Comparison of ENCODE assay signal across 14 cellular contexts in the genomic region with DNA sequence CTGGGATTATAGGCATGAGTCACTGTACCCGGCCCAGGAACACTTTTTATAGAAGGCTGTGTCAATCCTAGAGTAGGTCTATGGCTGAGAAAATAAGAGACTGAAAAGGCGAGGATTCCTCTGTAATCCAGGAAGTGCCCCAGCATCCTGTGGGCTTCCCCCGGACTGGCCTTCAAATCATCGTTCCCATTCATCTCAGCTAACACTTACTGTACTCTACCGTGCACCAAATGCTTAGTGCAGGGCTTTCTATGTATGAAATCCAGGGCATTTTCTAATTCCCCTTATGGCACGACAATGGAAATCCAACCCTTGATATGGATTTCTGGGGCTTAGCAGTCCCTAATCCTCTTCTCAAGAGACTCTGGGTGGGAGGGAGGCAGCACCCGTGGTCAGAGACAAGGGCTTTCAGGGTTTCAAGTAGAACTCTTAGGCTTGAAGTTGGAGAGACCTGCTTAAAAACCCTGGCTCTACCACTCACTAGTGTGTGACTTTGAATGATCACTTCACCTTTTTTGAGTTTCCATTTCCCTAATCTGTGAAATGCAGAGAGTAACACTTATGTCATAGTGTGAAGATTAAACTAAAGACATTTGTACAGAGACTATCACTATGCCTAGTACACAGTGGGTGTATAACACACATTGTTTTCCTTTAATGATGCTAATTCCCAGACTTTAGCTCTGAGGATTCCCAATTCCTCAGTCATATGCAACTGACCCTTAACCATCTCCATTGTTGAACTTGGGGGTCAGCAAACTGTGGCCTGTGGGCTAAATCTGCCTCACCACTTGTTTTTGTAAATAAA. TPM values are rescaled to one million over a fixed set of nuclear protein-coding genes. Genes with fewer than 3 reads are reported as not detected.
DNase-seq lines count a peak whose midpoint lies in the region; ATAC-seq, FAIRE-seq and TF ChIP-seq lines count a peak whose summit lies in the region.
"Had no signal": no experiment of that assay in that cellular context is flagged by ENCODE, and none has a peak within 500 bp of the region (broad histone marks: within the 10 kb centered on the region; RNA-seq: fewer than 3 reads in every experiment).

No MANE protein-coding gene starts in this region.

- no peak overlapping the region for H3K27ac ChIP-seq in endothelial cell of umbilical vein (ENCODE audit: insufficient read depth, low read depth, low read length)
- H3K27ac ChIP-seq: Peyer's patch had no signal

- H3K9me1 ChIP-seq in endothelial cell of umbilical vein (replicated peaks; ENCODE audit: control insufficient read depth, extremely low read depth, insufficient read depth, low read length): no peaks in the 10 kb centered on the region

- no peaks in the 10 kb centered on the region for H3K79me2 ChIP-seq in endothelial cell of umbilical vein (ENCODE audit: control insufficient read depth, insufficient read depth, low read length)

- in situ Hi-C loops in G401 (cut with HindIII; ENCODE audit: low sequenced_read_pairs): no loop called here

- no peak overlapping the region for H3K4me3 ChIP-seq in endothelial cell of umbilical vein (replicated peaks in 1 of 3; ENCODE audit: insufficient read depth in 1 of 3, low read depth in 1 of 3, low read length in 3 of 3)
- H3K4me3 ChIP-seq: HAP-1, Peyer's patch had no signal

- TF ChIP-seq CTCF in endothelial cell of umbilical vein (IDR thresholded peaks at IDR 0.05; ENCODE audit: extremely low read depth in 1 of 2, insufficient read depth in 1 of 2, low read depth in 1 of 2, low read length in 2 of 2): no peak

- FAIRE-seq in GM19239 (lab: Jason Lieb, UNC): peak; percentile 83
- peak; percentile 93 for FAIRE-seq in endothelial cell of umbilical vein (lab: Jason Lieb, UNC)

- no peak overlapping the region for H3K4me2 ChIP-seq in endothelial cell of umbilical vein (ENCODE audit: insufficient read depth, low read length)

- no TSS peak for BruUV-seq in endothelial cell of umbilical vein (replicated peaks; lab: Mats Ljungman, UMichigan)

- dilution Hi-C loops in endothelial cell of umbilical vein (cut with MboI; ENCODE audit: extremely low pct_ligation_motif_present, low sequenced_read_pairs): no loop called here

- no peak for ATAC-seq in left cardiac atrium

- H3K27me3 ChIP-seq in endothelial cell of umbilical vein (ENCODE audit: control insufficient read depth in 2 of 2, insufficient read depth in 2 of 2, low read length in 2 of 2): no peaks in the 10 kb centered on the region
- H3K27me3 ChIP-seq: BE2C, Peyer's patch had no signal

- CTCF ChIA-PET in endothelial cell of umbilical vein (lab: Charles Lee): interaction anchor here (1.0 kb wide), 1 partner anchor 8 kb away, joined by 5 read pairs; no protein-coding TSS in a partner anchor

- no peaks in the 10 kb centered on the region for H4K20me1 ChIP-seq in endothelial cell of umbilical vein (replicated peaks; ENCODE audit: control insufficient read depth, extremely low read depth, insufficient read depth, low read length)

- peaks cover 6% of the 10 kb centered on the region for H3K4me1 ChIP-seq in endothelial cell of umbilical vein (ENCODE audit: control insufficient read depth, extremely low read depth, insufficient read depth, low read length)
- H3K4me1 ChIP-seq: BE2C, Peyer's patch had no signal

- peaks cover 0 to 5% of the 10 kb centered on the region in 2 experiments for H3K36me3 ChIP-seq in endothelial cell of umbilical vein (ENCODE audit: control insufficient read depth in 2 of 2, extremely low read depth in 1 of 2, insufficient read depth in 2 of 2, low read length in 2 of 2)

- no peak for TF ChIP-seq POLR2A in endothelial cell of umbilical vein (IDR thresholded peaks at IDR 0.05; ENCODE audit: low read depth, low read length)

- intact Hi-C loops in endothelial cell of umbilical vein (cut with micrococcal nuclease) (no loop called here), left cardiac atrium (cut with DNase I) (no loop called here)

- H2AFZ ChIP-seq in endothelial cell of umbilical vein (ENCODE audit: low read depth, low read length): no peak overlapping the region

- POLR2A ChIA-PET in endothelial cell of umbilical vein (lab: Charles Lee): interaction anchor here (0.6 kb wide), 1 partner anchor 77 kb away, joined by 5 read pairs; no protein-coding TSS in a partner anchor

- DNase-seq in EL: peak; percentile 22
- peak; percentile 16 for DNase-seq in GM19239 (ENCODE audit: insufficient read length, low spot score)
- DNase-seq in LHCN-M2 (ENCODE audit: low read depth): peak; percentile 48
- DNase-seq in endothelial cell of umbilical vein (ENCODE audit: low read depth, low spot score): peak; percentile 55
- no peak for DNase-seq in left cardiac atrium
- no peak for DNase-seq in G401 (ENCODE audit: low spot score)
- no peak for DNase-seq in activated CD4-positive, alpha-beta T cell treated with anti-CD3 and anti-CD28 coated beads, Interleukin-2, amount 50 U/mL, for 48 hours
- no peak for DNase-seq in AML-193 (lab: John Stamatoyannopoulos, UW)
- DNase-seq: BE2C; NCI-H1048; NCI-H2171 treated with DMSO at 0.1 percent for 48 hours; Peyer's patch; stimulated activated CD4-positive, alpha-beta T cell treated with anti-CD3 and anti-CD28 coated beads, Interleukin-2, amount 100 ng/mL, for 24 hours had no signal

- no peak overlapping the region for H3K9ac ChIP-seq in endothelial cell of umbilical vein (replicated peaks; ENCODE audit: extremely low read depth, insufficient read depth, low read length)

- no peaks in the 10 kb centered on the region for H3K9me3 ChIP-seq in endothelial cell of umbilical vein (replicated peaks; ENCODE audit: control insufficient read depth, insufficient read depth, low read length)
- H3K9me3 ChIP-seq: BE2C, HAP-1, Peyer's patch had no signal

TF ChIP-seq in endothelial cell of umbilical vein, 7 proteins besides CTCF, POLR2A, EP300 and RAD21:
- no peak for TF ChIP-seq JUN (IDR thresholded peaks at IDR 0.05; ENCODE audit: borderline replicate concordance, insufficient read depth, insufficient read length, low read depth)
- TF ChIP-seq, protein P1, sequence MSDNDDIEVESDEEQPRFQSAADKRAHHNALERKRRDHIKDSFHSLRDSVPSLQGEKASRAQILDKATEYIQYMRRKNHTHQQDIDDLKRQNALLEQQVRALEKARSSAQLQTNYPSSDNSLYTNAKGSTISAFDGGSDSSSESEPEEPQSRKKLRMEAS (IDR thresholded peaks at IDR 0.05; ENCODE audit: insufficient read depth, insufficient read length): no peak
- no peak for TF ChIP-seq POLR2AphosphoS5 (IDR thresholded peaks at IDR 0.05; ENCODE audit: insufficient read depth, low read depth, low read length)
- no peak for TF ChIP-seq MYC (IDR thresholded peaks at IDR 0.05; ENCODE audit: low read depth, low read length)
- TF ChIP-seq EZH2 (IDR thresholded peaks at IDR 0.05; ENCODE audit: borderline replicate concordance, low read depth, low read length, severe bottlenecking): no peak
- TF ChIP-seq FOS (IDR thresholded peaks at IDR 0.05; ENCODE audit: borderline replicate concordance, insufficient read depth, low read length): no peak
- TF ChIP-seq GATA2 (IDR thresholded peaks at IDR 0.05; ENCODE audit: insufficient read depth, insufficient read length, low read depth, low read length): no peak

RNA-seq across cellular contexts. Expression of gene MECR, which starts 20.3 kb away (rescaled TPM):
- total RNA-seq in LHCN-M2 (2014; rRNA removed) (32.4 and 33.3 TPM in 2 replicates), endothelial cell of umbilical vein (30.1 and 33.5 TPM in 2 replicates), left cardiac atrium (10 to 100 TPM; 25.8 to 26.2 TPM)
- polyA plus RNA-seq in LHCN-M2 (2012): 32.6 TPM
- polyA plus RNA-seq in endothelial cell of umbilical vein: 24.6 and 30.9 TPM in 2 replicates
- 28.5 and 29.1 TPM in 2 replicates for polyA plus RNA-seq in endothelial cell of umbilical vein (2011; cell fraction: cytosol; rRNA removed)
- 32.9 and 36.4 TPM in 2 replicates for polyA plus RNA-seq in endothelial cell of umbilical vein (2011; cell fraction: nucleus; rRNA removed)
- 26.7 and 31.6 TPM in 2 replicates for polyA plus RNA-seq in endothelial cell of umbilical vein (2012)
- 23.8 and 26.1 TPM in 2 replicates for polyA minus RNA-seq in endothelial cell of umbilical vein
- 17.3 TPM for polyA minus RNA-seq in endothelial cell of umbilical vein (2011; cell fraction: cytosol; rRNA and poly(A)+ RNA removed)
- polyA minus RNA-seq in endothelial cell of umbilical vein (2011; cell fraction: nucleus; rRNA and poly(A)+ RNA removed): 15.3 and 15.5 TPM in 2 replicates
- 34.2 and 41.0 TPM in 2 replicates for total RNA-seq in G401 (2014; rRNA removed; shearing (Covaris generic))

RNA-seq across cellular contexts. Expression of gene PTPRU, which starts 25.8 kb away (rescaled TPM):
- total RNA-seq in LHCN-M2 (2014; rRNA removed) (86.0 and 96.7 TPM in 2 replicates), endothelial cell of umbilical vein (2.6 and 3.3 TPM in 2 replicates), left cardiac atrium (10 to 100 TPM; 13.6 to 18.2 TPM)
- 6.0 TPM for polyA plus RNA-seq in LHCN-M2 (2012)
- polyA plus RNA-seq in endothelial cell of umbilical vein: 0.58 and 0.72 TPM in 2 replicates
- 0.39 and 0.73 TPM in 2 replicates for polyA plus RNA-seq in endothelial cell of umbilical vein (2011; cell fraction: cytosol; rRNA removed)
- polyA plus RNA-seq in endothelial cell of umbilical vein (2011; cell fraction: nucleus; rRNA removed): 0.96 and 1.1 TPM in 2 replicates
- polyA plus RNA-seq in endothelial cell of umbilical vein (2012): 2.0 and 6.3 TPM in 2 replicates
- 1.3 and 3.0 TPM in 2 replicates for polyA minus RNA-seq in endothelial cell of umbilical vein
- 23.8 TPM for polyA minus RNA-seq in endothelial cell of umbilical vein (2011; cell fraction: cytosol; rRNA and poly(A)+ RNA removed)
- polyA minus RNA-seq in endothelial cell of umbilical vein (2011; cell fraction: nucleus; rRNA and poly(A)+ RNA removed): 0.82 and 1.4 TPM in 2 replicates
- 25.4 and 35.5 TPM in 2 replicates for total RNA-seq in G401 (2014; rRNA removed; shearing (Covaris generic))

RNA-seq across cellular contexts. Expression of gene SRSF4, which starts 28.8 kb away (rescaled TPM):
- total RNA-seq in LHCN-M2 (2014; rRNA removed) (51.9 and 55.9 TPM in 2 replicates), endothelial cell of umbilical vein (92.9 and 108 TPM in 2 replicates), left cardiac atrium (10 to 100 TPM; 50.1 to 63.9 TPM)
- 46.7 TPM for polyA plus RNA-seq in LHCN-M2 (2012)
- 31.1 and 45.6 TPM in 2 replicates for polyA plus RNA-seq in endothelial cell of umbilical vein
- polyA plus RNA-seq in endothelial cell of umbilical vein (2011; cell fraction: cytosol; rRNA removed): 43.0 and 45.9 TPM in 2 replicates
- 162 and 231 TPM in 2 replicates for polyA plus RNA-seq in endothelial cell of umbilical vein (2011; cell fraction: nucleus; rRNA removed)
- polyA plus RNA-seq in endothelial cell of umbilical vein (2012): 55.2 and 69.6 TPM in 2 replicates
- 39.2 and 39.9 TPM in 2 replicates for polyA minus RNA-seq in endothelial cell of umbilical vein
- polyA minus RNA-seq in endothelial cell of umbilical vein (2011; cell fraction: cytosol; rRNA and poly(A)+ RNA removed): 17.8 TPM
- 69.1 and 89.6 TPM in 2 replicates for polyA minus RNA-seq in endothelial cell of umbilical vein (2011; cell fraction: nucleus; rRNA and poly(A)+ RNA removed)
- 34.1 and 39.5 TPM in 2 replicates for total RNA-seq in G401 (2014; rRNA removed; shearing (Covaris generic))

Comparison
In these comparisons a context has a peak if more than half of its experiments do, and no peak if none do; other contexts are left out.
1. DNase-seq: peak in EL (single experiment), GM19239 (single experiment), LHCN-M2 (single experiment) and endothelial cell of umbilical vein (single experiment); none in left cardiac atrium (single experiment), G401 (single experiment), activated CD4-positive, alpha-beta T cell treated with anti-CD3 and anti-CD28 coated beads, Interleukin-2, amount 50 U/mL, for 48 hours (0 of 2) and AML-193 (0 of 2).